8 cellular contexts compared by ENCODE assay signal in genomic region chr17:64808178-64808977, GRCh38.
DNase-seq lines count a peak whose midpoint lies in the region; ATAC-seq and TF ChIP-seq lines count a peak whose summit lies in the region.
"Not testable (repeated sequence)": the region's sequence is repeated elsewhere in the genome, so short reads cannot be mapped to it uniquely, and the experiment has no call there.

No MANE protein-coding gene starts in this region.

- H4K20me1 ChIP-seq in mammary epithelial cell (ENCODE audit: insufficient read depth, low read length) = not testable (repeated sequence)

- H3K27me3 ChIP-seq in mammary epithelial cell (ENCODE audit: insufficient read depth, low read length); lower lobe of right lung (ENCODE audit: low read depth): not testable (repeated sequence)

- H3K79me2 ChIP-seq in mammary epithelial cell (ENCODE audit: insufficient read depth, low read length) = not testable (repeated sequence)

- 0% methylated on average over 1 of the region's 9 CpGs for WGBS in mammary epithelial cell (ENCODE audit: low coverage, missing lambda C conversion rate)

- BruUV-seq in mammary epithelial cell (replicated peaks; lab: Mats Ljungman, UMichigan) = not testable (repeated sequence)

- ATAC-seq in GM19468 (IDR thresholded peaks at IDR 0.05; ENCODE audit: extremely low read depth, unreplicated experiment) (peak; percentile 47), HG03342 (IDR thresholded peaks at IDR 0.05; ENCODE audit: unreplicated experiment) (peak; percentile 88), lower lobe of right lung (peak; percentile 97 to 98)

- peak overlapping the region; percentile 33 for H2AFZ ChIP-seq in mammary epithelial cell (ENCODE audit: low read depth, low read length)

- dilution Hi-C loops in mammary epithelial cell (cut with HindIII; ENCODE audit: low sequenced_read_pairs) = not testable (repeated sequence)

- not testable (repeated sequence) for H3K4me1 ChIP-seq in mammary epithelial cell (ENCODE audit: insufficient read depth, low read length)
- H3K4me1 ChIP-seq in lower lobe of right lung = peaks cover 25% of the 10 kb centered on the region

- CTCF ChIA-PET in mammary epithelial cell (lab: Charles Lee; ENCODE audit: low non-redundant PET) = not testable (repeated sequence)

- in situ Hi-C loops in mammary epithelial cell (cut with MboI; ENCODE audit: low sequenced_read_pairs in 2 of 2) = not testable (repeated sequence)

- DNase-seq in COLO668 (lab: John Stamatoyannopoulos, UW; ENCODE audit: unreplicated experiment) (peak; percentile 66), NCI-H2196 treated with DMSO at 0.1 percent for 48 hours (lab: John Stamatoyannopoulos, UW; ENCODE audit: unreplicated experiment) (peak; percentile 37), mammary epithelial cell (peak; percentile 55), lower lobe of right lung (peak; percentile 87)
- DNase-seq in activated CD4-positive, alpha-beta T cell treated with anti-CD3 and anti-CD28 coated beads for 4 hours = peak; percentile 20 to 40
- DNase-seq in stimulated activated CD8-positive, alpha-beta memory T cell treated with anti-CD3 and anti-CD28 coated beads, Interleukin-2, amount 100 ng/mL, for 1 hour (ENCODE audit: low read depth in 2 of 2) = peak; percentile 26 to 34

- not testable (repeated sequence) for H3K9me3 ChIP-seq in mammary epithelial cell (replicated peaks; ENCODE audit: insufficient read depth, low read length); lower lobe of right lung

- intact Hi-C loops in mammary epithelial cell (cut with micrococcal nuclease); lower lobe of right lung (cut with DNase I): not testable (repeated sequence)

- not testable (repeated sequence) for H3K36me3 ChIP-seq in mammary epithelial cell (ENCODE audit: insufficient read depth, low read length); lower lobe of right lung

- H3K4me2 ChIP-seq in mammary epithelial cell (ENCODE audit: insufficient read depth, low read depth, low read length) = not testable (repeated sequence)

- H3K4me3 ChIP-seq in mammary epithelial cell (replicated peaks in 1 of 3; ENCODE audit: insufficient read depth in 1 of 3, low read depth in 2 of 3, low read length in 3 of 3); lower lobe of right lung: not testable (repeated sequence)

- H3K27ac ChIP-seq in mammary epithelial cell (ENCODE audit: insufficient read depth, low read depth, low read length) = not testable (repeated sequence)
- H3K27ac ChIP-seq in lower lobe of right lung = peak overlapping the region; percentile 67

- H3K9ac ChIP-seq in mammary epithelial cell (ENCODE audit: insufficient read depth, low read length) = not testable (repeated sequence)

- TF ChIP-seq CTCF in mammary epithelial cell (conservative IDR thresholded peaks at IDR 0.05 in 1 of 2, IDR thresholded peaks at IDR 0.05 in 1 of 2; ENCODE audit: extremely low read depth in 1 of 2, insufficient read depth in 1 of 2, low read depth in 1 of 2, low read length in 2 of 2); lower lobe of right lung (IDR thresholded peaks at IDR 0.05): not testable (repeated sequence)

Comparison
In these comparisons a context has a peak if more than half of its experiments do, and no peak if none do; other contexts are left out.
1. DNase-seq: peak in every context shown above with its lines; median percentile 87 in lower lobe of right lung; 66 in COLO668; 55 in mammary epithelial cell; 37 in NCI-H2196 treated with DMSO at 0.1 percent for 48 hours; 30 in activated CD4-positive, alpha-beta T cell treated with anti-CD3 and anti-CD28 coated beads for 4 hours; 30 in stimulated activated CD8-positive, alpha-beta memory T cell treated with anti-CD3 and anti-CD28 coated beads, Interleukin-2, amount 100 ng/mL, for 1 hour.
2. ATAC-seq: peak in every context shown above with its lines; median percentile 98 in lower lobe of right lung; 88 in HG03342; 47 in GM19468.